In genomic region chr19:18606281-18607221, GRCh38 we compare ENCODE assay signal across 9 cellular contexts. TPM values are rescaled to one million over a fixed set of nuclear protein-coding genes. Genes with fewer than 3 reads are reported as not detected.
DNase-seq lines count a peak whose midpoint lies in the region; FAIRE-seq and TF ChIP-seq lines count a peak whose summit lies in the region.
"Had no signal": no experiment of that assay in that cellular context is flagged by ENCODE, and none has a peak within 500 bp of the region (broad histone marks: within the 10 kb centered on the region; RNA-seq: fewer than 3 reads in every experiment).

CRLF1 (minus strand) TSS chr19:18606799; CDS start chr19:18606656, 143 bp downstream.

- H3K4me1 ChIP-seq in breast epithelium (peaks cover 12 to 13% of the 10 kb centered on the region in 2 donors), keratinocyte (ENCODE audit: control insufficient read depth, extremely low read depth, insufficient read depth, low read length) (peaks cover 8% of the 10 kb centered on the region), testis (peaks cover 11% of the 10 kb centered on the region)

- H3K27ac ChIP-seq in breast epithelium (no peak within 1 kb of the TSS), keratinocyte (ENCODE audit: control insufficient read depth, insufficient read depth, low read length) (no peak within 1 kb of the TSS), testis (no peak within 1 kb of the TSS)

- intact Hi-C loops in breast epithelium (cut with DNase I; ENCODE audit: low total_unique reads) (no loop called here), testis (cut with DNase I; ENCODE audit: low total_unique reads) (no loop called here)

- DNase-seq in HEK293T (ENCODE audit: extremely low spot score) (peak; percentile 27), breast epithelium (ENCODE audit: low spot score in 2 of 2) (no peak), keratinocyte (ENCODE audit: low read depth, low spot score) (no peak), testis (no peak), DMS53 (lab: John Stamatoyannopoulos, UW) (no peak), SW 1271 (lab: John Stamatoyannopoulos, UW) (no peak), endothelial cell (ENCODE audit: low spot score) (no peak), RKO (ENCODE audit: low spot score) (no peak)
- DNase-seq: NK-92 treated with Interleukin-12 subunit alpha and Interleukin-12 subunit beta, amount 100 ng/mL, for 24 hours had no signal

- CTCF ChIA-PET in HEK293T (lab: Yijun Ruan, JAX) = no interaction called here

- no peaks in the 10 kb centered on the region for H3K9me3 Mint-ChIP-seq in endothelial cell (ENCODE audit: unreplicated experiment)

- TF ChIP-seq CTCF in breast epithelium (IDR thresholded peaks at IDR 0.05) (no peak), keratinocyte (optimal IDR thresholded peaks at IDR 0.05 in 1 of 3, IDR thresholded peaks at IDR 0.05 in 1 of 3, conservative IDR thresholded peaks at IDR 0.05 in 1 of 3; ENCODE audit: extremely low read depth in 1 of 3, insufficient read depth in 2 of 3, low read length in 3 of 3) (no peak), testis (IDR thresholded peaks at IDR 0.05) (no peak), endothelial cell (IDR thresholded peaks at IDR 0.05; ENCODE audit: unreplicated experiment) (no peak)

- H3K4me3 ChIP-seq in breast epithelium (peak within 1 kb of the TSS; percentile 47 to 63 (median 51)), keratinocyte (ENCODE audit: control insufficient read depth in 2 of 3, extremely low read depth in 1 of 3, insufficient read depth in 2 of 3, low read depth in 1 of 3, low read length in 3 of 3) (peak within 1 kb of the TSS; percentile 22 to 54 (median 51)), testis (peak within 1 kb of the TSS; percentile 6 to 36)

- H2AFZ ChIP-seq in keratinocyte (ENCODE audit: control insufficient read depth, low read length) = no peak within 1 kb of the TSS

- peak within 1 kb of the TSS; percentile 77 for H3K4me2 ChIP-seq in keratinocyte (ENCODE audit: control insufficient read depth, extremely low read depth, insufficient read depth, low read depth, low read length)

- 0 to 1% methylated on average over 7 to 34 of the region's 116 CpGs for WGBS in testis, 2 donors

- peaks cover 16% of the 10 kb centered on the region for H3K4me1 Mint-ChIP-seq in endothelial cell (ENCODE audit: unreplicated experiment)

- H3K27me3 Mint-ChIP-seq in endothelial cell (ENCODE audit: unreplicated experiment) = peaks cover 36% of the 10 kb centered on the region

- H3K9me3 ChIP-seq in breast epithelium (no peaks in the 10 kb centered on the region), keratinocyte (ENCODE audit: control insufficient read depth, low read depth, low read length) (no peaks in the 10 kb centered on the region), testis (no peaks in the 10 kb centered on the region)

- no peaks in the 10 kb centered on the region for H3K79me2 ChIP-seq in keratinocyte (ENCODE audit: control insufficient read depth, insufficient read depth, low read length)

- no peak for FAIRE-seq in keratinocyte (lab: Jason Lieb, UNC)

- H3K9me1 ChIP-seq in keratinocyte (ENCODE audit: control insufficient read depth, extremely low read depth, insufficient read depth, low read length) = no peaks in the 10 kb centered on the region

- H3K27me3 ChIP-seq in breast epithelium = peaks cover 21 to 73% of the 10 kb centered on the region in 2 donors
- H3K27me3 ChIP-seq in keratinocyte (ENCODE audit: control insufficient read depth, extremely low read depth, insufficient read depth, low read length) = peaks cover 61% of the 10 kb centered on the region
- no peaks in the 10 kb centered on the region for H3K27me3 ChIP-seq in testis

- TF ChIP-seq POLR2A in breast epithelium (IDR thresholded peaks at IDR 0.05) = no peak
- no peak for TF ChIP-seq POLR2A in testis (IDR thresholded peaks at IDR 0.05)

- H3K9ac ChIP-seq in keratinocyte (ENCODE audit: control insufficient read depth, extremely low read depth, insufficient read depth, low read length) = no peak within 1 kb of the TSS

- H3K27ac Mint-ChIP-seq in endothelial cell (ENCODE audit: unreplicated experiment) = no peak within 1 kb of the TSS

- dilution Hi-C loops in keratinocyte (cut with MboI; ENCODE audit: extremely low pct_ligation_motif_present, low sequenced_read_pairs) = no loop called here

- H4K20me1 ChIP-seq in keratinocyte (ENCODE audit: control insufficient read depth, extremely low read depth, insufficient read depth, low read length) = no peaks in the 10 kb centered on the region

- no peaks in the 10 kb centered on the region for H3K36me3 ChIP-seq in breast epithelium
- no peaks in the 10 kb centered on the region for H3K36me3 ChIP-seq in keratinocyte (ENCODE audit: control insufficient read depth in 2 of 2, extremely low read depth in 1 of 2, insufficient read depth in 2 of 2, low read length in 2 of 2)
- no peaks in the 10 kb centered on the region for H3K36me3 ChIP-seq in testis (ENCODE audit: low read depth, missing control alignments)

- H3K4me3 Mint-ChIP-seq in endothelial cell (ENCODE audit: unreplicated experiment) = no peak within 1 kb of the TSS

- peaks cover 7% of the 10 kb centered on the region for H3K36me3 Mint-ChIP-seq in endothelial cell (ENCODE audit: low read depth, unreplicated experiment)

- POLR2A ChIA-PET in HEK293T (lab: Yijun Ruan, JAX) = interaction anchor here (1.3 kb wide), 1 partner anchor 13 kb away, joined by 3 read pairs; no protein-coding TSS in a partner anchor

TF ChIP-seq in HEK293T, 16 proteins besides CTCF, POLR2A, EP300 and RAD21:
- no peak for TF ChIP-seq ELF4 (IDR thresholded peaks at IDR 0.05)
TF ChIP-seq in HEK293T: peak in this region for 0.

RNA-seq across cellular contexts. Expression of gene CRLF1, which starts in this region (rescaled TPM):
- total RNA-seq in breast epithelium = 10 to 100 TPM in 2 of 3 donors, 1 to 10 TPM in 1; 5.6 to 68.6 (median 21.0) TPM
- polyA plus RNA-seq in keratinocyte = 0.20 to 1.5 TPM (median 0.98 TPM) in 3 replicates
- polyA plus RNA-seq in keratinocyte (2011; ENCODE audit: low read depth) = 0.59 TPM
- 0.63 and 3.2 TPM in 2 replicates for polyA plus RNA-seq in keratinocyte (2011; cell fraction: cytosol; rRNA removed)
- 4.6 and 5.5 TPM in 2 replicates for polyA plus RNA-seq in keratinocyte (2011; cell fraction: nucleus; rRNA removed)
- polyA plus RNA-seq in keratinocyte (2012; ENCODE audit: low replicate concordance) = 4.7 and 7.5 TPM in 2 replicates
- polyA minus RNA-seq in keratinocyte = 1.2 TPM in 1 of 3 replicates, not detected in the others
- polyA minus RNA-seq in keratinocyte (2011; cell fraction: cytosol; rRNA and poly(A)+ RNA removed) = 9.6 TPM
- polyA minus RNA-seq in keratinocyte (2011; cell fraction: nucleus; rRNA and poly(A)+ RNA removed) = 2.4 and 2.6 TPM in 2 replicates
- total RNA-seq in testis = 1 to 10 TPM; 4.3 to 5.3 TPM
- 8.7 TPM for polyA plus RNA-seq in testis (ENCODE audit: insufficient read depth, low read depth, low replicate concordance)
- total RNA-seq in endothelial cell (ENCODE audit: unreplicated experiment) = 0.74 TPM
